In the genomic region with DNA sequence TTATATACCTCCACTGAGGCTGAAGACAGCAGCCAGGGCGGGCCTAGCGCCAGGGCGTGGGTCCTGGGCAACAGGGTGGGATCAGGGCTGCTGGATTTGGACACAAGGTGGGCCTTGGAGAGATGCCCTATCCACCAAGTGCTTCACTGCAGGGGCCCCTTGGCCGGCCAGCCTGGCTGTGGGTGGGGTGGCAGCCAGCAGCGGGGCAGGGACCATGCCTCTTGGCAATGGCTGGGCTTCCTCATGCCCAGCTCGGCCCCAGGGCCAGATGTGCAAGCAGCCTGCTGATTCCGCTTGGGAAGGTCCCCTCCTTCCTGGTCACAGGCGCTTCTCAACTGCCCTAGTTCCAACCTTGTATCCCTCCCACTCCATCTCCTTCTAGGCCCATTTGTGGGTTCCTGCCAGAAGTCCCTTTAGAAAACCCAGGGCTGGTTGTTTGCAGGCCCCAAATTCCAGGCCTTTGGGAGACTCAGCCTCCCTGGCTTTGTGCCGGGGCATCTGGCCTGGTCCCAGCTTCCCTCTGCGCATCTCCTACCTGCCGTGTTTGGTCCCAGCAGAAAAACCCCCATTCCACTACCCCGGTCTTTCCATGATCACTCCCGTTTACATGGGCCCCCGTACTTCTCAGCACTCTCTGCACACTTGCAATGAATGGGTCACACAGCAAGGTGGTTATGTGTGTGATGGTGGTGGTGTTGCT, we compare ENCODE assay signal across 2 cellular contexts.
TF ChIP-seq lines count a peak whose summit lies in the region.

No MANE protein-coding gene starts in this region.

TF ChIP-seq in IMR-90, 13 proteins besides CTCF, POLR2A, EP300 and RAD21:
- no peak for TF ChIP-seq SMC3 (IDR thresholded peaks at IDR 0.05; ENCODE audit: low read depth, low read length)
- TF ChIP-seq MAZ (IDR thresholded peaks at IDR 0.05; ENCODE audit: borderline replicate concordance, low read depth, low read length), result no peak

TF ChIP-seq in liver, 16 proteins besides CTCF, POLR2A, EP300 and RAD21:
- peak; percentile 2 for TF ChIP-seq NR2F2 (IDR thresholded peaks at IDR 0.05)
- TF ChIP-seq, protein P1, sequence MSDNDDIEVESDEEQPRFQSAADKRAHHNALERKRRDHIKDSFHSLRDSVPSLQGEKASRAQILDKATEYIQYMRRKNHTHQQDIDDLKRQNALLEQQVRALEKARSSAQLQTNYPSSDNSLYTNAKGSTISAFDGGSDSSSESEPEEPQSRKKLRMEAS (IDR thresholded peaks at IDR 0.05), result no peak
- no peak for TF ChIP-seq JUND (IDR thresholded peaks at IDR 0.05)
- no peak for TF ChIP-seq FOXA1 (IDR thresholded peaks at IDR 0.05)
TF ChIP-seq in liver: peak in this region for 1.
